25 cellular contexts compared by ENCODE assay signal in the genomic region with DNA sequence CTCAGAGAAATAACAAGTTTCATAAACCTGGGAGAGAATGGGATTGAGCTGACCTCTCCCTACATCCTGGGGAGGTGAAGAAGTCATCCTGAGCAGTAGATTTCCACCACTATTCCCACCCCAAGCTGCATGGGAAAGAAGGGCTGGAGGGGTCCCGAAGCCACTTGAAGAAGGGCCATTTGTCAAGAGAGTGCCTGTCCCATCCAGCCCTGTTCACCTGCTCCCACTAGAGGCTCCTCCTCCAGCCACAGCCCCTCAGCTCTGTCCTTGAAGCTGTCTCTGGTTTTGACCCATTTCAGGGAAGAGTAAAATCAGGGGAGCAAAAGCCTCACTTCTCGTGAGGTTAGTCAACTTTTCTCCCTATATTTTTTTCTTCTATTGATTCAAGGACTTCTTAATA.
"Had no signal": no experiment of that assay in that cellular context is flagged by ENCODE, and none has a peak within 500 bp of the region (broad histone marks: within the 10 kb centered on the region; RNA-seq: fewer than 3 reads in every experiment).

No MANE protein-coding gene starts in this region.

- H3K9me3 Mint-ChIP-seq: dendritic cell treated with granulocyte-macrophage colony-stimulating factor and Interleukin-4, amounts not matched to agents 40 ng/mL and 50 ng/mL, for 4 days; effector memory CD8-positive, alpha-beta T cell; endodermal cell; mesothelial cell of epicardium; naive B cell had no signal

- H3K36me3 Mint-ChIP-seq: mesothelial cell of epicardium, naive B cell had no signal

- DNase-seq: colonic mucosa; cortex of kidney; effector CD8-positive, alpha-beta T cell; effector memory CD8-positive, alpha-beta T cell; erythroblast; foreskin keratinocyte; gastrocnemius medialis; glutamatergic neuron; head of caudate nucleus; heart right ventricle; hippocampal formation; left cardiac atrium; left lung; left ventricle myocardium superior; lower lobe of right lung; mesenchymal stem cell; mucosa of descending colon; naive B cell had no signal

- H3K9me3 ChIP-seq: colonic mucosa, gastrocnemius medialis, heart right ventricle, left lung, lower lobe of right lung, mucosa of descending colon had no signal

- H3K27ac ChIP-seq: colonic mucosa, epithelial cell of prostate, foreskin keratinocyte, gastrocnemius medialis, heart right ventricle, left lung, lower lobe of right lung had no signal

- H3K4me1 ChIP-seq: colonic mucosa, foreskin keratinocyte, gastrocnemius medialis had no signal

- H3K27me3 ChIP-seq: colonic mucosa, foreskin keratinocyte, gastrocnemius medialis, left lung had no signal

- FAIRE-seq: endometrium, islet of Langerhans, keratinocyte had no signal

- H3K4me3 ChIP-seq: colonic mucosa, gastrocnemius medialis, heart right ventricle, left lung, lower lobe of right lung, mucosa of descending colon had no signal

- H3K4me1 Mint-ChIP-seq: naive B cell had no signal

- H3K4me3 Mint-ChIP-seq: dendritic cell treated with granulocyte-macrophage colony-stimulating factor and Interleukin-4, amounts not matched to agents 40 ng/mL and 50 ng/mL, for 4 days; effector memory CD8-positive, alpha-beta T cell; endodermal cell; mesothelial cell of epicardium; naive B cell had no signal

- H3K36me3 ChIP-seq: colonic mucosa, gastrocnemius medialis, heart right ventricle, left lung, lower lobe of right lung had no signal

- H3K27ac Mint-ChIP-seq: dendritic cell treated with granulocyte-macrophage colony-stimulating factor and Interleukin-4, amounts not matched to agents 40 ng/mL and 50 ng/mL, for 4 days; effector memory CD8-positive, alpha-beta T cell; endodermal cell; mesothelial cell of epicardium had no signal
